In the genomic region with DNA sequence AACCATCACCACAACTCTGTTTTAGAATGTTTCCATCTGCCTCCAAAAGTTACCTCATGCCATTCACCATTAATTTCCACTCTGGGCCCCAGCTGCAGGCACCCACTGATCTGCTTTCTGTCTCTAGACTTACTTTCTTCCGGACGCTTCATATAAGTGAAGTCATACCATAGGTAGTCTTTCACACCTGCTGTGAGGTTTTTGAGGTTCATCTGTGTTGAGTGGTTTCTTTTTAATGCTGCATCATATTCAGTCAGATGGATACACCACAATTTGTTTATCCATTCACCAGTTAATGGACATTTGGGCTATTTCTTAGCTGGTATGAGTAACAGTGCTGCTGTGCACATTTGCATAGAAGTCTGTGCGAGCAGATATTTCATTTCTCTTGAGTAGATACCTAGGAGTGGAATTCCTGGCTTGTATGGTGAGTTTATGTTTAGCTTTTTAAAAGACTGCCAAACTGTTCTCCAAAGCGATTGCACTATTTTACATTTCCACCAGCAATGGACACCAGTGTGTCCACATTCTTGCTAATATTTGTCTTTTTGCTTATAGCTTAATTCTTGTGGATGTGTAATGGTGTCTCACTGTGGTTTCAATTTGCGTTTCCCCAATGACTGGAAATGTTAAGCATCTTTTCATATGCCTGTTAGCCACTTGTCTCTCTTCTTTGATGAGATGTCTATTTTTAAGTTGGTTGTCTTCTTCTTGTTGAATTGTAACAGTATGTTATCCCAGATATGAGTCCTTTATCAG, we compare ENCODE assay signal across 15 cellular contexts. TPM values are rescaled to one million over a fixed set of nuclear protein-coding genes. Genes with fewer than 3 reads are reported as not detected.
DNase-seq lines count a peak whose midpoint lies in the region; ATAC-seq, FAIRE-seq and TF ChIP-seq lines count a peak whose summit lies in the region.
"Had no signal": no experiment of that assay in that cellular context is flagged by ENCODE, and none has a peak within 500 bp of the region (broad histone marks: within the 10 kb centered on the region; RNA-seq: fewer than 3 reads in every experiment).

No MANE protein-coding gene starts in this region.

- H3K4me2 ChIP-seq in GM12878 (ENCODE audit: control insufficient read depth, insufficient read depth): peak overlapping the region; percentile 50

- H3K27ac ChIP-seq in GM12878 (ENCODE audit: control insufficient read depth, insufficient read depth): no peak overlapping the region
- H3K27ac ChIP-seq: right atrium auricular region had no signal

- H3K4me3 Mint-ChIP-seq in HFFc6: no peak overlapping the region
- no peak overlapping the region for H3K4me3 Mint-ChIP-seq in Calu3 (ENCODE audit: low read depth, unreplicated experiment)

- H2AFZ ChIP-seq in GM12878 (ENCODE audit: control insufficient read depth, low read depth, low read length): no peak overlapping the region; the same call in 1 of the 2 replicates

- no peak for TF ChIP-seq CTCF in GM12878 (IDR thresholded peaks at IDR 0.05 in 2 of 3, conservative IDR thresholded peaks at IDR 0.05 in 1 of 3; ENCODE audit: control insufficient read depth in 2 of 3, extremely low read depth in 1 of 3, insufficient read depth in 1 of 3, low read depth in 3 of 3, low read length in 3 of 3)
- TF ChIP-seq CTCF in HFFc6 (IDR thresholded peaks at IDR 0.05): no peak
- no peak for TF ChIP-seq CTCF in Calu3 (IDR thresholded peaks at IDR 0.05; ENCODE audit: unreplicated experiment)

- no TSS peak for BruUV-seq in GM12878 (replicated peaks; lab: Mats Ljungman, UMichigan)
- BruUV-seq in Calu3 (replicated peaks; lab: Mats Ljungman, UMichigan): no TSS peak

- H3K9me3 Mint-ChIP-seq in HFFc6 (no peaks in the 10 kb centered on the region), Calu3 (ENCODE audit: low read depth, unreplicated experiment) (no peaks in the 10 kb centered on the region)

- no peak for TF ChIP-seq RAD21 in GM12878 (IDR thresholded peaks at IDR 0.05; ENCODE audit: insufficient read depth, low read depth, low read length)

- peak; percentile 86 for FAIRE-seq in GM12878 (lab: Jason Lieb, UNC)

- H3K4me1 Mint-ChIP-seq in HFFc6 (ENCODE audit: low read depth) (peaks cover 13% of the 10 kb centered on the region), Calu3 (ENCODE audit: low read depth, unreplicated experiment) (no peaks in the 10 kb centered on the region)

- DNase-seq in GM12878 (ENCODE audit: low read depth, low spot score) (peak; percentile 25), HFFc6 (no peak), Calu3 (no peak)
- DNase-seq: activated CD4-positive, alpha-beta T cell treated with anti-CD3 and anti-CD28 coated beads for 4 hours; DMS53; effector memory CD4-positive, alpha-beta T cell; hypothalamus; NCI-H2171; Right ventricle myocardium superior had no signal

- peaks cover 1% of the 10 kb centered on the region; the same call in 1 of the 2 replicates for H3K27me3 Mint-ChIP-seq in HFFc6 (ENCODE audit: insufficient read depth)
- no peaks in the 10 kb centered on the region for H3K27me3 Mint-ChIP-seq in Calu3 (ENCODE audit: unreplicated experiment)

- SMC1A ChIA-PET in GM12878 (lab: Charles Lee; ENCODE audit: uncharacterized antibody, unreplicated experiment): interaction anchor here (1.0 kb wide), 1 partner anchor 23 kb away, joined by 4 read pairs; no protein-coding TSS in a partner anchor

- no peaks in the 10 kb centered on the region for H4K20me1 ChIP-seq in GM12878 (ENCODE audit: control insufficient read depth, insufficient read depth)

- intact Hi-C loops in GM12878 (cut with micrococcal nuclease; ENCODE audit: unreplicated experiment): no loop called here
- intact Hi-C loops in Calu3 (cut with micrococcal nuclease; ENCODE audit: unreplicated experiment): no loop called here

- H3K9ac ChIP-seq in GM12878 (ENCODE audit: control insufficient read depth, insufficient read depth, low read length): no peak overlapping the region

- no peak for TF ChIP-seq POLR2A in GM12878 (IDR thresholded peaks at IDR 0.05; ENCODE audit: low read depth, low read length)

- no peaks in the 10 kb centered on the region for H3K79me2 ChIP-seq in GM12878 (ENCODE audit: control insufficient read depth, insufficient read depth, low read length)

- no peaks in the 10 kb centered on the region for H3K27me3 ChIP-seq in GM12878 (replicated peaks in 1 of 2; ENCODE audit: control insufficient read depth in 2 of 2, insufficient read depth in 2 of 2, low read length in 1 of 2)
- H3K27me3 ChIP-seq: right atrium auricular region had no signal

- peaks cover 11% of the 10 kb centered on the region for H3K4me1 ChIP-seq in GM12878 (ENCODE audit: control insufficient read depth, insufficient read depth, low read length)
- H3K4me1 ChIP-seq: right atrium auricular region had no signal

- H3K9me3 ChIP-seq in GM12878 (replicated peaks; ENCODE audit: control insufficient read depth, insufficient read depth, low read length): no peaks in the 10 kb centered on the region; the same call in 2 of the 3 replicates
- H3K9me3 ChIP-seq: right atrium auricular region had no signal

- no peaks in the 10 kb centered on the region for H3K36me3 ChIP-seq in GM12878 (ENCODE audit: control insufficient read depth in 2 of 2, insufficient read depth in 2 of 2, low read length in 1 of 2)

- no peaks in the 10 kb centered on the region; the same call in 1 of the 2 replicates for H3K36me3 Mint-ChIP-seq in HFFc6 (ENCODE audit: low read depth)
- H3K36me3 Mint-ChIP-seq in Calu3 (ENCODE audit: insufficient read depth, unreplicated experiment): no peaks in the 10 kb centered on the region

- in situ Hi-C loops in GM12878 (cut with MboI): no loop called here

- WGBS in GM12878 (ENCODE audit: insufficient coverage, insufficient replicate concordance, low lambda C conversion rate, missing lambda C conversion rate): 13% methylated on average over 5 of the region's 5 CpGs

- ATAC-seq in GM19025 (IDR thresholded peaks at IDR 0.05; ENCODE audit: low read depth, unreplicated experiment) (peak; percentile 83), GM21576 (IDR thresholded peaks at IDR 0.05; ENCODE audit: unreplicated experiment) (peak; percentile 71), HG03439 (IDR thresholded peaks at IDR 0.05; ENCODE audit: unreplicated experiment) (peak; percentile 68), GM12878 (peak; percentile 98), HG03139 (IDR thresholded peaks at IDR 0.05; ENCODE audit: unreplicated experiment) (no peak), GM18498 (IDR thresholded peaks at IDR 0.05; ENCODE audit: unreplicated experiment) (no peak)

- no peak overlapping the region for H3K4me3 ChIP-seq in GM12878
- H3K4me3 ChIP-seq: right atrium auricular region had no signal

- RAD21 ChIA-PET in GM12878 (lab: Charles Lee; ENCODE audit: unreplicated experiment): no interaction called here

- H3K27ac Mint-ChIP-seq in HFFc6: no peak overlapping the region
- H3K27ac Mint-ChIP-seq in Calu3 (ENCODE audit: unreplicated experiment): no peak overlapping the region

- POLR2A ChIA-PET in GM12878 (lab: Charles Lee): interaction anchor here (0.6 kb wide), 1 partner anchor 138 kb away, joined by 3 read pairs; no protein-coding TSS in a partner anchor

- TF ChIP-seq EP300 in GM12878 (IDR thresholded peaks at IDR 0.05; ENCODE audit: borderline replicate concordance in 1 of 2, control insufficient read depth in 1 of 2, low read depth in 2 of 2, low read length in 2 of 2): peak in 1 of 2 experiments; percentile 27; a peak in 1 of 4 replicates

- CTCF ChIA-PET in GM12878 (lab: Yijun Ruan, JAX) (interaction anchor here (0.6 to 1.5 kb wide), 5 partner anchors 11 to 1049 kb away, joined by 3 to 4 read pairs (median 4); no protein-coding TSS in a partner anchor), Calu3 (lab: Charles Lee) (no interaction called here)

RNA-seq across cellular contexts. Expression of a gene that starts 48.3 kb away (rescaled TPM):
- total RNA-seq in GM12878 (2013; cell fraction: nucleolus; rRNA removed): 39.5 and 43.2 TPM in 2 replicates
- 12.1 and 13.4 TPM in 2 replicates for total RNA-seq in GM12878 (2014; rRNA removed)
- 8.3 and 9.3 TPM in 2 replicates for total RNA-seq in GM12878 (2014; rRNA removed; fragmentation: Illumina TruSeq; extraction: Trizol)
- 12.1 and 16.9 TPM in 2 replicates for total RNA-seq in GM12878 (2021)
- 8.6 TPM for polyA plus RNA-seq in GM12878 (2011; ENCODE audit: low read depth)
- 17.4 and 21.7 TPM in 2 replicates for polyA plus RNA-seq in GM12878 (2011; rRNA removed)
- 25.4 and 25.9 TPM in 2 replicates for polyA plus RNA-seq in GM12878 (2011; cell fraction: cytosol; rRNA removed)
- 37.3 and 44.3 TPM in 2 replicates for polyA plus RNA-seq in GM12878 (2011; cell fraction: nucleus; rRNA removed)
- 14.3 and 19.3 TPM in 2 replicates for polyA plus RNA-seq in GM12878 (2012)
- polyA plus RNA-seq in GM12878 (2014; fragmentation: Illumina TruSeq; extraction: Trizol): 7.9 and 9.1 TPM in 2 replicates
- polyA plus RNA-seq in GM12878 (2014; fragmentation: Nextera tagmentation; extraction: Ambion mirVana): 1 to 10 TPM in 1 of 2 experiments, under 1 TPM in 1; 0.79 to 3.1 TPM
- 20.6 and 21.8 TPM in 2 replicates for polyA plus RNA-seq in GM12878 (2014; rRNA removed)
- 10 to 100 TPM; 15.5 to 20.7 TPM for polyA plus RNA-seq in GM12878 (2016; fragmentation: Nextera tagmentation; extraction: Ambion mirVana)
- 7.6 and 14.9 TPM in 2 replicates for polyA minus RNA-seq in GM12878 (2011; rRNA and poly(A)+ RNA removed)
- polyA minus RNA-seq in GM12878 (2011; cell fraction: cytosol; rRNA and poly(A)+ RNA removed): 7.2 and 9.5 TPM in 2 replicates
- 8.5 and 17.4 TPM in 2 replicates for polyA minus RNA-seq in GM12878 (2011; cell fraction: nucleus; rRNA and poly(A)+ RNA removed)
- 10 to 100 TPM; 40.9 to 47.7 (median 42.1) TPM for total RNA-seq in HFFc6 (2021; fragmentation: NEBNext Ultra II Directional; extraction: Animal tissue kit (Norgen Biotek cat#: 25700))
- 45.7 and 48.8 TPM in 2 replicates for total RNA-seq in Calu3 (2022)

RNA-seq across cellular contexts. Expression of a gene that starts 48.7 kb away (rescaled TPM):
- total RNA-seq in GM12878 (2013; cell fraction: nucleolus; rRNA removed): 37.4 and 45.4 TPM in 2 replicates
- total RNA-seq in GM12878 (2014; rRNA removed) (48.2 and 50.9 TPM in 2 replicates), GM12878 (2014; rRNA removed; fragmentation: Illumina TruSeq; extraction: Trizol) (24.1 and 28.6 TPM in 2 replicates), GM12878 (2021) (35.8 and 44.8 TPM in 2 replicates), Calu3 (2022) (48.6 and 52.9 TPM in 2 replicates)
- polyA plus RNA-seq in GM12878 (2011; ENCODE audit: low read depth): 16.1 TPM
- polyA plus RNA-seq in GM12878 (2011; rRNA removed) (19.0 and 25.6 TPM in 2 replicates), GM12878 (2014; fragmentation: Illumina TruSeq; extraction: Trizol) (52.0 and 55.3 TPM in 2 replicates), GM12878 (2014; fragmentation: Nextera tagmentation; extraction: Ambion mirVana) (under 1 TPM; 0.37 to 0.60 TPM), GM12878 (2014; rRNA removed) (40.9 and 45.1 TPM in 2 replicates), GM12878 (2016; fragmentation: Nextera tagmentation; extraction: Ambion mirVana) (10 to 100 TPM; 24.2 to 25.0 TPM)
- polyA plus RNA-seq in GM12878 (2011; cell fraction: cytosol; rRNA removed): 26.5 and 28.3 TPM in 2 replicates
- 52.9 and 76.1 TPM in 2 replicates for polyA plus RNA-seq in GM12878 (2011; cell fraction: nucleus; rRNA removed)
- 15.1 and 18.3 TPM in 2 replicates for polyA plus RNA-seq in GM12878 (2012)
- 12.0 and 19.9 TPM in 2 replicates for polyA minus RNA-seq in GM12878 (2011; rRNA and poly(A)+ RNA removed)
- polyA minus RNA-seq in GM12878 (2011; cell fraction: cytosol; rRNA and poly(A)+ RNA removed): 12.7 and 13.5 TPM in 2 replicates
- polyA minus RNA-seq in GM12878 (2011; cell fraction: nucleus; rRNA and poly(A)+ RNA removed): 13.5 and 26.3 TPM in 2 replicates
- total RNA-seq in HFFc6 (2021; fragmentation: NEBNext Ultra II Directional; extraction: Animal tissue kit (Norgen Biotek cat#: 25700)): 10 to 100 TPM in 5 of 6 experiments, 1 to 10 TPM in 1; 7.3 to 15.7 (median 13.4) TPM

Comparison
In these comparisons a context has a peak if more than half of its experiments do, and no peak if none do; other contexts are left out.
1. ATAC-seq: peak in GM19025 (single experiment), GM21576 (single experiment), HG03439 (single experiment) and GM12878 (single experiment); none in HG03139 (single experiment) and GM18498 (single experiment).